12 cellular contexts compared by ENCODE assay signal in the genomic region with DNA sequence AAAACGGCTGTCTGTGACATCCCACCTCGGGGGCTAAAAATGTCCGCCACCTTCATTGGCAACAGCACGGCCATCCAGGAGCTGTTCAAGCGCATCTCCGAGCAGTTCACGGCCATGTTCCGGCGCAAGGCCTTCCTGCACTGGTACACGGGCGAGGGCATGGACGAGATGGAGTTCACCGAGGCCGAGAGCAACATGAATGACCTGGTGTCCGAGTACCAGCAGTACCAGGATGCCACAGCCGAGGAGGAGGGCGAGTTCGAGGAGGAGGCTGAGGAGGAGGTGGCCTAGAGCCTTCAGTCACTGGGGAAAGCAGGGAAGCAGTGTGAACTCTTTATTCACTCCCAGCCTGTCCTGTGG. TPM values are rescaled to one million over a fixed set of nuclear protein-coding genes. Genes with fewer than 3 reads are reported as not detected.
A peak's percentile ranks its signal among the peaks of the same experiment; 100 is the strongest.
DNase-seq lines count a peak whose midpoint lies in the region; ATAC-seq and TF ChIP-seq lines count a peak whose summit lies in the region.
"Not testable (repeated sequence)": the region's sequence is repeated elsewhere in the genome, so short reads cannot be mapped to it uniquely, and the experiment has no call there.
"Had no signal": no experiment of that assay in that cellular context is flagged by ENCODE, and none has a peak within 500 bp of the region (broad histone marks: within the 10 kb centered on the region; RNA-seq: fewer than 3 reads in every experiment).

No MANE protein-coding gene starts in this region.

- not testable (repeated sequence) for H3K27me3 Mint-ChIP-seq in activated T-cell treated with anti-CD3 and anti-CD28 coated beads, Interleukin-2, amount 50 U/mL, for 72 hours (ENCODE audit: low read depth); natural killer cell treated with Interleukin-12 subunit alpha and Interleukin-12 subunit beta and Interleukin-15 and Interleukin-18, amount 100 ng/mL, for 72 hours

- not testable (repeated sequence) for H3K9me3 Mint-ChIP-seq in activated T-cell treated with anti-CD3 and anti-CD28 coated beads, Interleukin-2, amount 50 U/mL, for 72 hours; natural killer cell treated with Interleukin-12 subunit alpha and Interleukin-12 subunit beta and Interleukin-15 and Interleukin-18, amount 100 ng/mL, for 72 hours

- intact Hi-C loops in PC-9 (cut with micrococcal nuclease; ENCODE audit: unreplicated experiment), result loop anchor here (1.0 to 5.0 kb wide), 3 partner anchors 21 to 451 kb away; a partner anchor contains a TSS
- intact Hi-C loops in stomach (cut with DNase I; ENCODE audit: low total_unique reads), result not testable (repeated sequence)

- H3K9ac ChIP-seq in DND-41 (ENCODE audit: low read depth, low read length), result not testable (repeated sequence)
- peak overlapping the region in 1 of 2 donors; percentile 85 for H3K9ac ChIP-seq in duodenal mucosa (ENCODE audit: low read depth in 1 of 2, low read length in 2 of 2)

- not testable (repeated sequence) for ATAC-seq in DND-41 (ENCODE audit: insufficient read depth, low read depth); activated T-cell treated with anti-CD3 and anti-CD28 coated beads, Interleukin-2, amount 50 U/mL, for 72 hours (replicated peaks in 1 of 2); natural killer cell treated with Interleukin-12 subunit alpha and Interleukin-12 subunit beta and Interleukin-15 and Interleukin-18, amount 100 ng/mL, for 72 hours

- WGBS in stomach, 5 donors, result 87 to 92% (median 88%) methylated on average over 15 to 18 of the region's 18 CpGs

- not testable (repeated sequence) for DNase-seq in DND-41; PC-9; activated T-cell treated with anti-CD3 and anti-CD28 coated beads, Interleukin-2, amount 50 U/mL, for 72 hours; natural killer cell treated with Interleukin-12 subunit alpha and Interleukin-12 subunit beta and Interleukin-15 and Interleukin-18, amount 100 ng/mL, for 72 hours (ENCODE audit: low spot score); stomach

- not testable (repeated sequence) for BruUV-seq in PC-9 (replicated peaks; lab: Mats Ljungman, UMichigan)

- not testable (repeated sequence) for TF ChIP-seq EP300 in stomach (IDR thresholded peaks at IDR 0.05)

- CTCF ChIA-PET in PC-9 (lab: Charles Lee), result not testable (repeated sequence)

- TF ChIP-seq CTCF in DND-41 (IDR thresholded peaks at IDR 0.05; ENCODE audit: borderline replicate concordance, extremely low read depth, low read length, poor library complexity, severe bottlenecking); PC-9 (conservative IDR thresholded peaks at IDR 0.05); stomach (IDR thresholded peaks at IDR 0.05): not testable (repeated sequence)

- not testable (repeated sequence) for H2AFZ ChIP-seq in DND-41 (ENCODE audit: low read depth, low read length); PC-9

- H4K20me1 ChIP-seq in DND-41 (ENCODE audit: insufficient read depth, low read length) (peaks cover 41% of the 10 kb centered on the region), PC-9 (ENCODE audit: insufficient read depth) (peaks cover 29% of the 10 kb centered on the region)

- H3K4me1 ChIP-seq in DND-41 (ENCODE audit: insufficient read depth, low read length), result peaks cover 40% of the 10 kb centered on the region
- peaks cover 31% of the 10 kb centered on the region for H3K4me1 ChIP-seq in PC-9 (replicated peaks; ENCODE audit: insufficient read depth)
- H3K4me1 ChIP-seq in duodenal mucosa (ENCODE audit: control insufficient read depth in 1 of 2, insufficient read depth in 2 of 2, low read length in 2 of 2), result peaks cover 29 to 34% of the 10 kb centered on the region in 2 donors
- peaks cover 28 to 50% (median 48%) of the 10 kb centered on the region in 4 donors for H3K4me1 ChIP-seq in stomach

- peaks cover 9 to 11% of the 10 kb centered on the region in 2 donors for H3K36me3 Mint-ChIP-seq in activated T-cell treated with anti-CD3 and anti-CD28 coated beads, Interleukin-2, amount 50 U/mL, for 72 hours (ENCODE audit: insufficient read depth in 2 of 2)
- H3K36me3 Mint-ChIP-seq in natural killer cell treated with Interleukin-12 subunit alpha and Interleukin-12 subunit beta and Interleukin-15 and Interleukin-18, amount 100 ng/mL, for 72 hours, result not testable (repeated sequence)

- peaks cover 32% of the 10 kb centered on the region for H3K4me1 Mint-ChIP-seq in activated T-cell treated with anti-CD3 and anti-CD28 coated beads, Interleukin-2, amount 50 U/mL, for 72 hours (ENCODE audit: low read depth)
- peaks cover 15 to 21% of the 10 kb centered on the region in 2 donors for H3K4me1 Mint-ChIP-seq in natural killer cell treated with Interleukin-12 subunit alpha and Interleukin-12 subunit beta and Interleukin-15 and Interleukin-18, amount 100 ng/mL, for 72 hours (ENCODE audit: low read depth in 2 of 2)

- peak overlapping the region; percentile 85 to 88 for H3K4me3 Mint-ChIP-seq in activated T-cell treated with anti-CD3 and anti-CD28 coated beads, Interleukin-2, amount 50 U/mL, for 72 hours
- peak overlapping the region; percentile 87 for H3K4me3 Mint-ChIP-seq in natural killer cell treated with Interleukin-12 subunit alpha and Interleukin-12 subunit beta and Interleukin-15 and Interleukin-18, amount 100 ng/mL, for 72 hours

- POLR2A ChIA-PET in PC-9 (lab: Charles Lee; ENCODE audit: unreplicated experiment), result interaction anchor here (0.6 kb wide), 1 partner anchor 10 kb away, joined by 3 read pairs; no protein-coding TSS in a partner anchor

- not testable (repeated sequence) for H3K27me3 ChIP-seq in DND-41 (ENCODE audit: insufficient read depth, low read length, poor library complexity); PC-9 (ENCODE audit: insufficient read depth, low read depth); duodenal mucosa (ENCODE audit: control insufficient read depth in 1 of 2, insufficient read depth in 2 of 2, low read length in 2 of 2); stomach

- peak overlapping the region; percentile 90; the same call in 1 of the 2 replicates for H3K4me2 ChIP-seq in DND-41 (ENCODE audit: insufficient read depth, low read length)
- peak overlapping the region; percentile 99; the same call in 1 of the 2 replicates for H3K4me2 ChIP-seq in PC-9

- not testable (repeated sequence) for H3K27ac ChIP-seq in DND-41 (ENCODE audit: low read length); PC-9; duodenal mucosa (ENCODE audit: low read depth, low read length); stomach

- H3K9me3 ChIP-seq in DND-41 (ENCODE audit: insufficient read depth, low read length, severe bottlenecking); PC-9 (ENCODE audit: insufficient read depth, low read depth); duodenal mucosa (ENCODE audit: control insufficient read depth in 1 of 2, low read length in 2 of 2); stomach: not testable (repeated sequence)

- peak overlapping the region; percentile 93 for H3K27ac Mint-ChIP-seq in activated T-cell treated with anti-CD3 and anti-CD28 coated beads, Interleukin-2, amount 50 U/mL, for 72 hours
- peak overlapping the region; percentile 55 to 91 for H3K27ac Mint-ChIP-seq in natural killer cell treated with Interleukin-12 subunit alpha and Interleukin-12 subunit beta and Interleukin-15 and Interleukin-18, amount 100 ng/mL, for 72 hours

- TF ChIP-seq POLR2A in stomach (IDR thresholded peaks at IDR 0.05), result not testable (repeated sequence)

- H3F3A ChIP-seq in PC-9 (ENCODE audit: insufficient read depth, low read depth), result peaks cover 40% of the 10 kb centered on the region

- H3K9me2 ChIP-seq in PC-9 (ENCODE audit: insufficient read depth), result not testable (repeated sequence)

- H3K79me2 ChIP-seq in DND-41 (ENCODE audit: insufficient read depth, low read length), result peaks cover 25% of the 10 kb centered on the region
- H3K79me2 ChIP-seq in PC-9 (ENCODE audit: low read depth), result peaks cover 44% of the 10 kb centered on the region

- H3K4me3 ChIP-seq in DND-41 (ENCODE audit: low read depth in 1 of 2, low read length in 2 of 2) (peak overlapping the region in 1 of 2 experiments; percentile 39; a peak in 1 of 4 replicates), duodenal mucosa (ENCODE audit: low read depth in 1 of 2, low read length in 2 of 2) (peak overlapping the region; percentile 31 to 72), stomach (peak overlapping the region in 3 of 4 donors; percentile 75 to 94 (median 89))
- H3K4me3 ChIP-seq in PC-9, result not testable (repeated sequence)

- peaks cover 25% of the 10 kb centered on the region for H3K36me3 ChIP-seq in DND-41 (ENCODE audit: insufficient read depth, low read length)
- H3K36me3 ChIP-seq in PC-9 (ENCODE audit: low read depth), result peaks cover 21% of the 10 kb centered on the region; the same call in 1 of the 2 replicates
- peaks cover 3 to 21% of the 10 kb centered on the region in 2 donors for H3K36me3 ChIP-seq in duodenal mucosa (ENCODE audit: control insufficient read depth in 1 of 2, insufficient read depth in 2 of 2, low read length in 2 of 2)
- peaks cover 16 to 22% (median 21%) of the 10 kb centered on the region in 4 donors for H3K36me3 ChIP-seq in stomach

RNA-seq across cellular contexts. Expression of a gene that starts 2.2 kb away (rescaled TPM):
- total RNA-seq in PC-9 (2021) (441 and 494 TPM in 2 replicates), stomach (100 to 1,000 TPM in 4 of 5 donors, 10 to 100 TPM in 1; 69.4 to 170 (median 115) TPM)
- 100 to 1,000 TPM; 122 to 128 TPM for total RNA-seq in activated T-cell treated with anti-CD3 and anti-CD28 coated beads, Interleukin-2, amount 50 U/mL, for 72 hours
- 100 to 1,000 TPM; 332 to 432 TPM for total RNA-seq in natural killer cell treated with Interleukin-12 subunit alpha and Interleukin-12 subunit beta and Interleukin-15 and Interleukin-18, amount 100 ng/mL, for 72 hours
- 100 to 1,000 TPM; 188 to 292 (median 215) TPM for polyA plus RNA-seq in stomach

RNA-seq across cellular contexts. Expression of a gene that starts 7.8 kb away (rescaled TPM):
- total RNA-seq in PC-9 (2021) (0.45 and 0.46 TPM in 2 replicates), stomach (not detected)
- total RNA-seq in activated T-cell treated with anti-CD3 and anti-CD28 coated beads, Interleukin-2, amount 50 U/mL, for 72 hours, result under 1 TPM in 1 of 2 donors, not detected in 1; 0.63 TPM
- not detected for total RNA-seq in natural killer cell treated with Interleukin-12 subunit alpha and Interleukin-12 subunit beta and Interleukin-15 and Interleukin-18, amount 100 ng/mL, for 72 hours
- not detected for polyA plus RNA-seq in stomach
- total RNA-seq: Daoy, mesenteric fat pad, uterus had no signal

RNA-seq across cellular contexts. Expression of a gene that starts 11.9 kb away (rescaled TPM):
- total RNA-seq in PC-9 (2021) (94.2 and 103 TPM in 2 replicates), stomach (100 to 1,000 TPM in 1 of 5 donors, 10 to 100 TPM in 4; 11.2 to 134 (median 44.9) TPM)
- total RNA-seq in activated T-cell treated with anti-CD3 and anti-CD28 coated beads, Interleukin-2, amount 50 U/mL, for 72 hours, result 10 to 100 TPM; 53.1 to 56.6 TPM
- total RNA-seq in natural killer cell treated with Interleukin-12 subunit alpha and Interleukin-12 subunit beta and Interleukin-15 and Interleukin-18, amount 100 ng/mL, for 72 hours, result 10 to 100 TPM; 58.8 to 90.3 TPM
- 10 to 100 TPM; 29.0 to 38.0 (median 34.2) TPM for polyA plus RNA-seq in stomach

RNA-seq across cellular contexts. Expression of a gene that starts 12.5 kb away (rescaled TPM):
- total RNA-seq in PC-9 (2021) (1.4 and 2.5 TPM in 2 replicates), stomach (under 1 TPM in 1 of 5 donors, not detected in 4; 0.18 TPM)
- under 1 TPM; 0.12 to 0.14 TPM for total RNA-seq in activated T-cell treated with anti-CD3 and anti-CD28 coated beads, Interleukin-2, amount 50 U/mL, for 72 hours
- not detected for total RNA-seq in natural killer cell treated with Interleukin-12 subunit alpha and Interleukin-12 subunit beta and Interleukin-15 and Interleukin-18, amount 100 ng/mL, for 72 hours
- under 1 TPM in 1 of 3 donors, not detected in 2; 0.53 TPM for polyA plus RNA-seq in stomach
- total RNA-seq: Daoy, mesenteric fat pad, osteocyte, Right ventricle myocardium inferior, T-helper 17 cell had no signal

RNA-seq across cellular contexts. Expression of a gene that starts 15.9 kb away (rescaled TPM):
- 3.9 and 4.7 TPM in 2 replicates for total RNA-seq in PC-9 (2021)
- under 1 TPM in 1 of 2 donors, not detected in 1; 0.14 TPM for total RNA-seq in activated T-cell treated with anti-CD3 and anti-CD28 coated beads, Interleukin-2, amount 50 U/mL, for 72 hours
- total RNA-seq in natural killer cell treated with Interleukin-12 subunit alpha and Interleukin-12 subunit beta and Interleukin-15 and Interleukin-18, amount 100 ng/mL, for 72 hours, result not detected
- total RNA-seq in stomach, result not detected
- 1 to 10 TPM in 1 of 3 donors, not detected in 2; 1.0 TPM for polyA plus RNA-seq in stomach
- total RNA-seq: Daoy, mesenteric fat pad, osteocyte, Right ventricle myocardium inferior, T-helper 17 cell had no signal
